16 cellular contexts compared by ENCODE assay signal in the genomic region with DNA sequence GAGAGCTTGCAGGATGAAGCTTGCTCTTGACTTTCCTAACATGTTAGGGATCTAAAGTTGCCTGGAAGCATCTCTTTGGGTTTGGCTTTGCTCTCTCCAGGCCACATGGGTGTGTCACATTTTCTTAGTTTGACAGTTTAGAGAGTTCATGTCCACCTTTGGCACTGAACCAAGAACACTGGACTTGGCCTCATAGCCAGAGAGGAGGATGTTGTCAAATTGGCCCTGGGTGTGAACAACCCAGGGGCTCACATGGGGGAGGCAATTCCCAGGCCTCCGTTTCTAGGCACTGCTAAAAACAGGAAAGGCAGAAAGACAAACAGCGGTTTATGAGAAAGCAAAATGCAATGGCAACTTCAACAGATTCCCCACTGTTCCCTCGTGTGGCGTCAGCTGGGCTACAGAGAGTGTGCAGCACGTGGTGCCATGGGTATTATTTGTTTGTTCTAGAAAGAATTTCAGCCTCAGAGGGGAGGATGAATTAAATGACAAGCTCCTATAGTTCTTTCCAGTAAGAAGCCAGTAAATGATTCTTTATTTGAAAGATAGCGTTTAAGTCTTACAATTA.
DNase-seq lines count a peak whose midpoint lies in the region; ATAC-seq and TF ChIP-seq lines count a peak whose summit lies in the region.
"Had no signal": no experiment of that assay in that cellular context is flagged by ENCODE, and none has a peak within 500 bp of the region (broad histone marks: within the 10 kb centered on the region; RNA-seq: fewer than 3 reads in every experiment).

No MANE protein-coding gene starts in this region.

- ATAC-seq in GM21825 (IDR thresholded peaks at IDR 0.05; ENCODE audit: unreplicated experiment): no peak
- no peak for ATAC-seq in HG03378 (IDR thresholded peaks at IDR 0.05; ENCODE audit: unreplicated experiment)

- no peaks in the 10 kb centered on the region for H3K36me3 ChIP-seq in HEK293 (ENCODE audit: control insufficient read depth in 2 of 2, insufficient read depth in 1 of 2, low read length in 2 of 2)
- H3K36me3 ChIP-seq: MG63 had no signal

- no peak for DNase-seq in HEK293T (ENCODE audit: extremely low spot score)
- DNase-seq in choroid plexus epithelial cell (ENCODE audit: low read depth): peak; percentile 42
- peak; percentile 29 for DNase-seq in myocyte (ENCODE audit: low read depth)
- no peak for DNase-seq in islet precursor cell
- DNase-seq: activated naive CD4-positive, alpha-beta T cell; COR-L47; GOT3; MG63; NCI-H1694 treated with DMSO at 0.1 percent for 48 hours; stimulated activated CD4-positive, alpha-beta T cell treated with anti-CD3 and anti-CD28 coated beads, Interleukin-2, amount 100 ng/mL, for 48 hours; substantia nigra had no signal

- POLR2A ChIA-PET in HEK293 (lab: Yijun Ruan, JAX): interaction anchor here (1.3 kb wide), 1 partner anchor 544 kb away, joined by 4 read pairs; a partner anchor contains a TSS
- POLR2A ChIA-PET in HEK293T (lab: Yijun Ruan, JAX): no interaction called here

- H3K4me3 ChIP-seq in HEK293 (ENCODE audit: low read depth, low read length) (no peak overlapping the region), choroid plexus epithelial cell (ENCODE audit: low read depth, low read length) (no peak overlapping the region)
- H3K4me3 ChIP-seq: coronary artery, MG63 had no signal

- H3K9me3 ChIP-seq in HEK293 (ENCODE audit: control insufficient read depth, insufficient read depth, low read depth, low read length): no peaks in the 10 kb centered on the region
- H3K9me3 ChIP-seq: MG63 had no signal

- no peaks in the 10 kb centered on the region for H3K4me1 ChIP-seq in HEK293 (ENCODE audit: control insufficient read depth, insufficient read depth, low read length)
- H3K4me1 ChIP-seq: parathyroid adenoma had no signal

- CTCF ChIA-PET in HEK293 (lab: Yijun Ruan, JAX) (interaction anchor here (0.5 to 6.8 kb wide), 30 partner anchors 9 to 1461 kb away, joined by 3 to 60 read pairs (median 4); a partner anchor contains a TSS), HEK293T (lab: Yijun Ruan, JAX) (interaction anchor here (0.7 to 2.7 kb wide), 7 partner anchors 9 to 1446 kb away, joined by 3 to 11 read pairs (median 6); no protein-coding TSS in a partner anchor)

- no peak for TF ChIP-seq CTCF in HEK293 (tag by site-specific recombination; IDR thresholded peaks at IDR 0.05)
- no peak for TF ChIP-seq CTCF in choroid plexus epithelial cell (conservative IDR thresholded peaks at IDR 0.05; ENCODE audit: low read depth, low read length)

- H3K27ac ChIP-seq in HEK293 (ENCODE audit: extremely low read depth, low read depth, low read length): no peak overlapping the region
- H3K27ac ChIP-seq: parathyroid adenoma had no signal

TF ChIP-seq in HEK293, 187 proteins besides CTCF, POLR2A, EP300 and RAD21:
- TF ChIP-seq ZIC2 (tag by site-specific recombination; IDR thresholded peaks at IDR 0.05) (0 out of 2 replicates have a peak, but pooled peaks have one; percentile 21), BCL11A (tag by site-specific recombination; IDR thresholded peaks at IDR 0.05; ENCODE audit: low read depth) (no peak)

TF ChIP-seq in HEK293T, 16 proteins besides CTCF, POLR2A, EP300 and RAD21:
- TF ChIP-seq L3MBTL2 (conservative IDR thresholded peaks at IDR 0.05) (peak; percentile 31; the same call in 1 of the 2 replicates), NFRKB (IDR thresholded peaks at IDR 0.05) (no peak)
TF ChIP-seq in HEK293T: peak in this region for 1.

Comparison
In these comparisons a context has a peak if more than half of its experiments do, and no peak if none do; other contexts are left out.
1. DNase-seq: peak in choroid plexus epithelial cell (single experiment) and myocyte (single experiment); none in HEK293T (single experiment) and islet precursor cell (single experiment).